1 cellular context compared by ENCODE assay signal in genomic region chr16:30663820-30664528, GRCh38.
TF ChIP-seq lines count a peak whose summit lies in the region.

No MANE protein-coding gene starts in this region.

TF ChIP-seq in GM12878, 131 proteins besides CTCF, POLR2A, EP300 and RAD21:
- TF ChIP-seq MYC (IDR thresholded peaks at IDR 0.05; ENCODE audit: insufficient read depth, insufficient read length, insufficient replicate concordance, low read length, severe bottlenecking) (no peak), PBX3 (IDR thresholded peaks at IDR 0.05; ENCODE audit: insufficient replicate concordance, low read depth, low read length) (peak; percentile 16), BCL11A (IDR thresholded peaks at IDR 0.05; ENCODE audit: low read depth, low read length) (0 out of 2 replicates have a peak, but pooled peaks have one; percentile 8), CEBPZ (IDR thresholded peaks at IDR 0.05; ENCODE audit: low read depth, low read length) (no peak), NR2F1 (conservative IDR thresholded peaks at IDR 0.05) (no peak), EZH2 (IDR thresholded peaks at IDR 0.05; ENCODE audit: borderline replicate concordance, control insufficient read depth, low read depth, low read length) (no peak), HDAC2 (IDR thresholded peaks at IDR 0.05) (no peak), BCLAF1 (IDR thresholded peaks at IDR 0.05) (no peak), SUPT20H (IDR thresholded peaks at IDR 0.05; ENCODE audit: borderline replicate concordance, control insufficient read depth, low read depth, low read length) (no peak), TCF12 (IDR thresholded peaks at IDR 0.05; ENCODE audit: low read depth, low read length) (peak; percentile 68), EED (IDR thresholded peaks at IDR 0.05; ENCODE audit: low read depth) (no peak), MYB (IDR thresholded peaks at IDR 0.05; ENCODE audit: borderline replicate concordance, low read depth, low read length) (no peak)
